ENCODE assay signal across 28 cellular contexts in genomic region chr5:150078802-150079654, GRCh38. TPM values are rescaled to one million over a fixed set of nuclear protein-coding genes. Genes with fewer than 3 reads are reported as not detected.
DNase-seq lines count a peak whose midpoint lies in the region; ATAC-seq and TF ChIP-seq lines count a peak whose summit lies in the region.
"Had no signal": no experiment of that assay in that cellular context is flagged by ENCODE, and none has a peak within 500 bp of the region (broad histone marks: within the 10 kb centered on the region; RNA-seq: fewer than 3 reads in every experiment).

No MANE protein-coding gene starts in this region.

- H3K27me3 Mint-ChIP-seq in endothelial cell (ENCODE audit: unreplicated experiment), result peaks cover 20% of the 10 kb centered on the region

- peak; percentile 15 for DNase-seq in activated CD4-positive, CD25-positive, alpha-beta regulatory T cell treated with anti-CD3 and anti-CD28 coated beads, Interleukin-2, amount 50 U/mL, for 72 hours
- DNase-seq in GM10266 (ENCODE audit: extremely low spot score), result peak; percentile 9
- DNase-seq in endothelial cell (ENCODE audit: low spot score), result no peak
- no peak for DNase-seq in substantia nigra (lab: John Stamatoyannopoulos, UW)
- no peak for DNase-seq in germinal center (ENCODE audit: low spot score)
- DNase-seq in posterior vena cava (ENCODE audit: low spot score), result no peak
- DNase-seq in BE2C, result no peak
- DNase-seq: activated CD4-positive, alpha-beta T cell treated with anti-CD3 and anti-CD28 coated beads, Interleukin-2, amount 50 U/mL, for 48 hours; activated naive CD4-positive, alpha-beta T cell treated with anti-CD3 and anti-CD28 coated beads for 36 hours; C1 segment of cervical spinal cord; dermis blood vessel endothelial cell; EL; KBM-7; left lung; natural killer cell; NCI-H1436 treated with DMSO at 0.1 percent for 48 hours; NCI-H524; stimulated activated CD4-positive, alpha-beta T cell treated with anti-CD3 and anti-CD28 coated beads, Interleukin-2, amount 100 ng/mL, for 24 hours; WERI-Rb-1 had no signal

- peak overlapping the region; percentile 57 for H3K27ac Mint-ChIP-seq in endothelial cell (ENCODE audit: unreplicated experiment)
- H3K27ac Mint-ChIP-seq: activated naive CD4-positive, alpha-beta T cell treated with anti-CD3 and anti-CD28 coated beads for 36 hours; mesothelial cell of epicardium; natural killer cell; stimulated activated effector memory CD8-positive, alpha-beta T cell treated with anti-CD3 and anti-CD28 coated beads, Interleukin-12 subunit alpha, Interleukin-12 subunit beta, amount 100 ng/mL, for 72 hours; T-helper 2 cell treated with Interferon-gamma antibody and Interleukin-4, amounts not matched to agents 5 μg/mL and 100 μg/mL, for 36 hours had no signal

- TF ChIP-seq CTCF in GM10266 (IDR thresholded peaks at IDR 0.05; ENCODE audit: control insufficient read depth, insufficient read depth, low read depth, missing control alignments) (no peak), endothelial cell (IDR thresholded peaks at IDR 0.05; ENCODE audit: unreplicated experiment) (no peak), BE2C (IDR thresholded peaks at IDR 0.05; ENCODE audit: low read depth, low read length) (no peak)

- H3K4me3 ChIP-seq in BE2C (ENCODE audit: low read depth, low read length), result no peak overlapping the region
- H3K4me3 ChIP-seq: HAP-1, left lung, psoas muscle, skin epidermis had no signal

- peak overlapping the region; percentile 38 for H3K27ac ChIP-seq in substantia nigra (ENCODE audit: low read depth, low read length, poor library complexity, severe bottlenecking)
- H3K27ac ChIP-seq: left lung, psoas muscle, WERI-Rb-1 had no signal

- peaks cover 10% of the 10 kb centered on the region for H3K36me3 Mint-ChIP-seq in endothelial cell (ENCODE audit: low read depth, unreplicated experiment)
- H3K36me3 Mint-ChIP-seq: mesothelial cell of epicardium; natural killer cell; stimulated activated effector memory CD8-positive, alpha-beta T cell treated with anti-CD3 and anti-CD28 coated beads, Interleukin-12 subunit alpha, Interleukin-12 subunit beta, amount 100 ng/mL, for 72 hours had no signal

- no peaks in the 10 kb centered on the region for H3K9me3 Mint-ChIP-seq in endothelial cell (ENCODE audit: unreplicated experiment)
- H3K9me3 Mint-ChIP-seq: activated naive CD4-positive, alpha-beta T cell treated with anti-CD3 and anti-CD28 coated beads for 36 hours; mesothelial cell of epicardium; natural killer cell; stimulated activated effector memory CD8-positive, alpha-beta T cell treated with anti-CD3 and anti-CD28 coated beads, Interleukin-12 subunit alpha, Interleukin-12 subunit beta, amount 100 ng/mL, for 72 hours; T-helper 2 cell treated with Interferon-gamma antibody and Interleukin-4, amounts not matched to agents 5 μg/mL and 100 μg/mL, for 36 hours had no signal

- H3K4me1 Mint-ChIP-seq in endothelial cell (ENCODE audit: unreplicated experiment), result peaks cover 36% of the 10 kb centered on the region

- H3K4me3 Mint-ChIP-seq in endothelial cell (ENCODE audit: unreplicated experiment), result no peak overlapping the region
- H3K4me3 Mint-ChIP-seq: activated naive CD4-positive, alpha-beta T cell treated with anti-CD3 and anti-CD28 coated beads for 36 hours; mesothelial cell of epicardium; natural killer cell; stimulated activated effector memory CD8-positive, alpha-beta T cell treated with anti-CD3 and anti-CD28 coated beads, Interleukin-12 subunit alpha, Interleukin-12 subunit beta, amount 100 ng/mL, for 72 hours; T-helper 2 cell treated with Interferon-gamma antibody and Interleukin-4, amounts not matched to agents 5 μg/mL and 100 μg/mL, for 36 hours had no signal

- no peaks in the 10 kb centered on the region for H3K36me3 ChIP-seq in BE2C
- H3K36me3 ChIP-seq: HAP-1, WERI-Rb-1 had no signal

- H3K4me1 ChIP-seq in BE2C, result no peaks in the 10 kb centered on the region
- H3K4me1 ChIP-seq: HAP-1, psoas muscle had no signal

- ATAC-seq in activated CD4-positive, CD25-positive, alpha-beta regulatory T cell treated with anti-CD3 and anti-CD28 coated beads, Interleukin-2, amount 50 U/mL, for 24 hours, result no peak
- ATAC-seq: left lung; natural killer cell; psoas muscle; stimulated activated effector memory CD8-positive, alpha-beta T cell treated with anti-CD3 and anti-CD28 coated beads, Interleukin-12 subunit alpha, Interleukin-12 subunit beta, amount 100 ng/mL, for 72 hours had no signal

- intact Hi-C loops in posterior vena cava (cut with DNase I), result no loop called here

- H3K9me3 ChIP-seq in BE2C, result no peaks in the 10 kb centered on the region
- H3K9me3 ChIP-seq: HAP-1, left lung, psoas muscle had no signal

- no peaks in the 10 kb centered on the region for H3K27me3 ChIP-seq in BE2C
- H3K27me3 ChIP-seq: left lung had no signal

RNA-seq across cellular contexts. Expression of gene CSF1R, which starts 7.3 kb away (rescaled TPM):
- total RNA-seq in endothelial cell (ENCODE audit: unreplicated experiment) (2.7 TPM), posterior vena cava (10 to 100 TPM; 30.8 to 55.1 TPM)
- polyA plus RNA-seq in BE2C (2012; ENCODE audit: insufficient read depth, insufficient read length, low read depth), result 0.69 TPM
- total RNA-seq: dermis blood vessel endothelial cell, endothelial cell of umbilical vein, HT-29 had no signal
- polyA plus RNA-seq: endothelial cell of umbilical vein had no signal

Comparison
In these comparisons a context has a peak if more than half of its experiments do, and no peak if none do; other contexts are left out.
1. DNase-seq: peak in activated CD4-positive, CD25-positive, alpha-beta regulatory T cell treated with anti-CD3 and anti-CD28 coated beads, Interleukin-2, amount 50 U/mL, for 72 hours (single experiment) and GM10266 (single experiment); none in endothelial cell (single experiment), substantia nigra (0 of 49), germinal center (single experiment), posterior vena cava (single experiment) and BE2C (single experiment).